12 cellular contexts compared by ENCODE assay signal in the genomic region with DNA sequence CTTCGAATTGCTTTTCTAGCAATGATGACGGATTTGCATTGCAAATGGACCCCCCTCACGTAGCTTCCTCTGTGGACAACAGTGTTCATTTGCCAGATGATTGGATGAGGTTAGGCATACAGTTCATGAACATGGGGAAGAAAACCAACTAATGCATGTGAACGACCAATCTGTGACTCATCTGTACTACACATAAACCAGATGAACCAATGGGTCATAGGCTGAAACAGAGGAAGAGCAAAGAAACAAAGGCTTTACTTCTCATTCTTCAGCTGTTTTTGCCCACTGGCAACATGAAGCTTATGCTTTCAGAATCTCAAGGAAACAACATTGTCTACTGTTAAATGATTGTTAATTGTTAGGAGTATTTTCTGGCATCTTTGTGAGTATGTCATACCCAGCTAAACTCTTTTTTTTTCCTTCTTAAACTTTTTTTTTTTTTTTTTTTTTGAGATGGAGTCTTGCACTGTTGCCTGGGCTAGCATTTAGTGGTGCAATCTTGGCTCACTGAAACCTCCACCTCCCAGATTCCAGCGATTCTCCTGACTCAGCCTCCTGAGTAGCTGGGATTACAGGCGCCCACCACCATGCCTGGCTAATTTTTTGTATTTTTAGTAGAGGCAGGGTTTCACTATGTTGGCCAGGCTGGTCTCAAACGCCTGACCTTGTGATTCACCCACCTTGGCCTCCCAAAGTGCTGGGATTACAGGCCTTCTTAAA. TPM values are rescaled to one million over a fixed set of nuclear protein-coding genes. Genes with fewer than 3 reads are reported as not detected.
DNase-seq lines count a peak whose midpoint lies in the region; ATAC-seq, FAIRE-seq and TF ChIP-seq lines count a peak whose summit lies in the region.
"Had no signal": no experiment of that assay in that cellular context is flagged by ENCODE, and none has a peak within 500 bp of the region (broad histone marks: within the 10 kb centered on the region; RNA-seq: fewer than 3 reads in every experiment).

No MANE protein-coding gene starts in this region.

- H3K36me3 ChIP-seq in HEK293 (ENCODE audit: control insufficient read depth in 2 of 2, insufficient read depth in 1 of 2, low read length in 2 of 2) = no peaks in the 10 kb centered on the region
- no peaks in the 10 kb centered on the region for H3K36me3 ChIP-seq in thoracic aorta
- H3K36me3 ChIP-seq in gastrocnemius medialis = no peaks in the 10 kb centered on the region
- H3K36me3 ChIP-seq in kidney (ENCODE audit: control insufficient read depth in 1 of 2, insufficient read depth in 2 of 2, low read length in 2 of 2) = no peaks in the 10 kb centered on the region

- H3K4me1 ChIP-seq in HEK293 (ENCODE audit: control insufficient read depth, insufficient read depth, low read length) (peaks cover 11% of the 10 kb centered on the region), thoracic aorta (ENCODE audit: control insufficient read depth in 1 of 2, low read depth in 2 of 2) (peaks cover 68 to 98% of the 10 kb centered on the region in 2 donors), gastrocnemius medialis (no peaks in the 10 kb centered on the region), kidney (ENCODE audit: control insufficient read depth in 1 of 2, insufficient read depth in 1 of 2, low read depth in 1 of 2, low read length in 2 of 2) (no peaks in the 10 kb centered on the region)

- H3K27me3 ChIP-seq in thoracic aorta (replicated peaks; ENCODE audit: insufficient read depth) = no peaks in the 10 kb centered on the region
- H3K27me3 ChIP-seq in gastrocnemius medialis = no peaks in the 10 kb centered on the region

- TF ChIP-seq POLR2A in gastrocnemius medialis (IDR thresholded peaks at IDR 0.05) = no peak

- CTCF ChIA-PET in HEK293 (lab: Yijun Ruan, JAX) = interaction anchor here (0.6 kb wide), 1 partner anchor 36 kb away, joined by 3 read pairs; no protein-coding TSS in a partner anchor

- POLR2A ChIA-PET in HEK293 (lab: Yijun Ruan, JAX) = interaction anchor here (0.7 kb wide), 1 partner anchor 477 kb away, joined by 3 read pairs; no protein-coding TSS in a partner anchor

- H3K27ac ChIP-seq in HEK293 (ENCODE audit: extremely low read depth, low read depth, low read length) (no peak overlapping the region), thoracic aorta (peak overlapping the region; percentile 95 to 96), gastrocnemius medialis (peak overlapping the region in 1 of 4 donors; percentile 9), kidney (ENCODE audit: low read depth in 2 of 2, low read length in 2 of 2) (no peak overlapping the region)

- H3K9ac ChIP-seq in kidney (ENCODE audit: low read length in 2 of 2) = no peak overlapping the region

- TF ChIP-seq CTCF in HEK293 (tag by site-specific recombination; IDR thresholded peaks at IDR 0.05) = no peak
- TF ChIP-seq CTCF in fibroblast of mammary gland (conservative IDR thresholded peaks at IDR 0.05; ENCODE audit: control insufficient read depth, insufficient read depth, low read depth, low read length) = no peak
- no peak for TF ChIP-seq CTCF in thoracic aorta (IDR thresholded peaks at IDR 0.05)
- TF ChIP-seq CTCF in gastrocnemius medialis (IDR thresholded peaks at IDR 0.05 in 4 of 5, conservative IDR thresholded peaks at IDR 0.05 in 1 of 5) = no peak
- TF ChIP-seq CTCF in kidney (IDR thresholded peaks at IDR 0.05; ENCODE audit: borderline replicate concordance, extremely low read depth, insufficient read depth) = no peak

- FAIRE-seq in kidney (lab: Jason Lieb, UNC) = no peak

- no peaks in the 10 kb centered on the region for H3K9me3 ChIP-seq in HEK293 (ENCODE audit: control insufficient read depth, insufficient read depth, low read depth, low read length)
- H3K9me3 ChIP-seq in thoracic aorta = no peaks in the 10 kb centered on the region
- no peaks in the 10 kb centered on the region for H3K9me3 ChIP-seq in gastrocnemius medialis
- H3K9me3 ChIP-seq in kidney (ENCODE audit: control insufficient read depth in 1 of 2, low read length in 2 of 2) = no peaks in the 10 kb centered on the region

- ATAC-seq in thoracic aorta (ENCODE audit: insufficient number of reproducible peaks, low FRiP score, low read depth) = no peak
- ATAC-seq in gastrocnemius medialis = no peak
- ATAC-seq: activated CD8-positive, alpha-beta T cell treated with anti-CD3 and anti-CD28 coated beads, Interleukin-2, amount 10 ng/mL, durations not matched to agents 7 days and 5 days had no signal

- DNase-seq in SK-MEL-5 (ENCODE audit: low read depth, low spot score) = peak; percentile 25
- DNase-seq in fibroblast of mammary gland (ENCODE audit: low read depth) = peak; percentile 99
- no peak for DNase-seq in thoracic aorta (ENCODE audit: low spot score)
- no peak for DNase-seq in NCI-H2227 treated with DMSO at 0.1 percent for 48 hours (lab: John Stamatoyannopoulos, UW)
- no peak for DNase-seq in gastrocnemius medialis
- no peak for DNase-seq in kidney
- DNase-seq: activated CD8-positive, alpha-beta T cell treated with anti-CD3 and anti-CD28 coated beads, Interleukin-2, amount 10 ng/mL, durations not matched to agents 7 days and 5 days; activated naive CD8-positive, alpha-beta T cell treated with anti-CD3 and anti-CD28 coated beads for 36 hours; NCI-H2171 had no signal

- intact Hi-C loops in gastrocnemius medialis (cut with DNase I; ENCODE audit: low total_unique reads) = no loop called here
- intact Hi-C loops in kidney (cut with DNase I) = no loop called here

- H3K4me3 ChIP-seq in HEK293 (ENCODE audit: low read depth, low read length) (no peak overlapping the region), fibroblast of mammary gland (ENCODE audit: control insufficient read depth, low read depth, low read length) (no peak overlapping the region), thoracic aorta (no peak overlapping the region), gastrocnemius medialis (no peak overlapping the region), kidney (ENCODE audit: low read length in 2 of 2) (no peak overlapping the region)
- H3K4me3 ChIP-seq: smooth muscle cell had no signal

- in situ Hi-C loops in SK-MEL-5 (cut with HindIII; ENCODE audit: low pct_unique_long_range_greater_than_20kb, low sequenced_read_pairs) (no loop called here), gastrocnemius medialis (cut with MboI; ENCODE audit: low sequenced_read_pairs in 4 of 4) (no loop called here)

TF ChIP-seq in HEK293, 187 proteins besides CTCF, POLR2A, EP300 and RAD21:
- TF ChIP-seq, protein P1, sequence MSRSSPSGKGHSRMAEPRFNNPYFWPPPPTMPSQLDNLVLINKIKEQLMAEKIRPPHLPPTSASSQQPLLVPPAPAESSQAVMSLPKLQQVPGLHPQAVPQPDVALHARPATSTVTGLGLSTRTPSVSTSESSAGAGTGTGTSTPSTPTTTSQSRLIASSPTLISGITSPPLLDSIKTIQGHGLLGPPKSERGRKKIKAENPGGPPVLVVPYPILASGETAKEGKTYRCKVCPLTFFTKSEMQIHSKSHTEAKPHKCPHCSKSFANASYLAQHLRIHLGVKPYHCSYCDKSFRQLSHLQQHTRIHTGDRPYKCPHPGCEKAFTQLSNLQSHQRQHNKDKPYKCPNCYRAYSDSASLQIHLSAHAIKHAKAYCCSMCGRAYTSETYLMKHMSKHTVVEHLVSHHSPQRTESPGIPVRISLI (tag by site-specific recombination; IDR thresholded peaks at IDR 0.05) = 0 out of 2 replicates have a peak, but pooled peaks have one; percentile 32
- no peak for TF ChIP-seq ZFP41 (tag by site-specific recombination; IDR thresholded peaks at IDR 0.05; ENCODE audit: borderline replicate concordance)

RNA-seq across cellular contexts. Expression of a gene that starts 35.5 kb away (rescaled TPM):
- 0.08 TPM in 1 of 2 replicates, not detected in the other for total RNA-seq in SK-MEL-5 (2014; rRNA removed; shearing (Covaris generic))
- polyA plus RNA-seq in SK-MEL-5 (2015; cell fraction: cytosol; rRNA removed) = 0.14 and 0.44 TPM in 2 replicates
- polyA plus RNA-seq in SK-MEL-5 (2015; cell fraction: nucleus; rRNA removed) = 1.2 TPM in 1 of 2 replicates, not detected in the other
- 1,000 to 10,000 TPM; 1,782 to 2,754 TPM for total RNA-seq in thoracic aorta
- 10 to 100 TPM in 3 of 4 donors, 1 to 10 TPM in 1; 1.5 to 30.1 (median 20.8) TPM for total RNA-seq in gastrocnemius medialis
- total RNA-seq in kidney = 171 TPM
- polyA plus RNA-seq in kidney (ENCODE audit: insufficient read depth, low read depth, low replicate concordance) = 68.4 TPM
- total RNA-seq: activated CD8-positive, alpha-beta T cell treated with anti-CD3 and anti-CD28 coated beads, Interleukin-2, amount 10 ng/mL, durations not matched to agents 7 days and 5 days; activated naive CD8-positive, alpha-beta T cell treated with anti-CD3 and anti-CD28 coated beads for 36 hours; G401 had no signal

Comparison
In these comparisons a context has a peak if more than half of its experiments do, and no peak if none do; other contexts are left out.
1. H3K27ac ChIP-seq: peak in thoracic aorta (2 of 2); none in HEK293 (single experiment) and kidney (0 of 2).
2. DNase-seq: peak in SK-MEL-5 (single experiment) and fibroblast of mammary gland (single experiment); none in thoracic aorta (single experiment), NCI-H2227 treated with DMSO at 0.1 percent for 48 hours (single experiment), gastrocnemius medialis (0 of 2) and kidney (single experiment).
3. RNA of a gene that starts 35.5 kb away (total RNA-seq): 1,782 to 2,754 TPM in thoracic aorta; 171 TPM in kidney (single experiment), 1.5 to 30.1 TPM in gastrocnemius medialis and 0.08 TPM in SK-MEL-5; every median in the first group is over 10 times any median in the second.